Comparison of ENCODE assay signal across 8 cellular contexts in the genomic region with DNA sequence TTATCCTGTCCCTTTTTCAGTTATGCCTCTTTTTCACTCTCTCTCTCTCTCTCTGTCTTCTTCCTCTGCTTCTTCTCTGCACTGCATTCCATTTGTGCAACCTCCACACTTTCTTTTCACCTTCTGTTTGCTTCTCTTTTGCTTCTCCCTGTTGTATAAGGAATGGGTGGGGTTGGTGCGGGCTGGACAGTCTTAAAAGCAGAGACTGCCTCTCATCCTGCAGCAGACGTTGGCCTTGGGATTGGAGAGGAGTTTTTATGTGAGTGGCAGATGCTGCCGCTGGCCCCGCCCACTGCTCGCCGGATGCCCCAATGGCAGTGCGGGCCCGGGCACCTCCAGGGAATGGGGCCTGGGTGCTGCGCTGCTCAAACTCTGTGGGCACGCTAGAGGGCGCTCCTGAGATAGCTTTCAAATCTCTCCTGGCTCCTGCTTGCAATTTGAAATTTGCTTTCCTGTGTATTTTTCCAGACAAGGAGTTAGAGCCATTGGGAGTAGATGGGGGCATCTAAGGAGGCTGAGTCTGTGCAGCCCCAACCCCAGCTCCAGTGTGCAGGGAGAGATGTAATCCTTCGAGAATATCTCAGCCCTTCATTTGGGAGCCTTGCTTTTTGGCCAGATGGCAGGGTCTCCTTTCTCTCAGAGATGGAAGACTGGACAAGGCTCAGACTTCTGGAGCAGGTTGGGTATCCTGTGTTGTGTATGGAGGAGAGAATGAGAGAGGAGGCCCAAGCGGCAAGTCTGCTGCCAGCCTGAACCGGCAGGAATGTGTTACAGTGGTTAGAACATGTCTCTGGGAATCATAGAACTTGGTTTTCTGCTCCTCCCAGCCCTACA.
DNase-seq lines count a peak whose midpoint lies in the region; ATAC-seq and TF ChIP-seq lines count a peak whose summit lies in the region.

No MANE protein-coding gene starts in this region.

- H3K27me3 Mint-ChIP-seq in activated B cell treated with CpG ODN at 0.5 μM for 24 hours = no peaks in the 10 kb centered on the region

- no peaks in the 10 kb centered on the region for H3K9me3 Mint-ChIP-seq in activated B cell treated with CpG ODN at 0.5 μM for 24 hours

- peak; percentile 39 for TF ChIP-seq CTCF in activated B cell treated with CpG ODN at 0.5 μM for 24 hours (IDR thresholded peaks at IDR 0.05)
- TF ChIP-seq CTCF in cardiac fibroblast (IDR thresholded peaks at IDR 0.05; ENCODE audit: low read depth, low read length) = peak; percentile 89

- CTCF ChIA-PET in activated B cell treated with CpG ODN at 0.5 μM for 24 hours (lab: Charles Lee) = interaction anchor here (0.5 to 3.3 kb wide), 8 partner anchors 8 to 197 kb away, joined by 3 to 17 read pairs (median 3); no protein-coding TSS in a partner anchor

- POLR2A ChIA-PET in activated B cell treated with CpG ODN at 0.5 μM for 24 hours (lab: Charles Lee) = interaction anchor here (0.7 kb wide), 1 partner anchor 30 kb away, joined by 5 read pairs; no protein-coding TSS in a partner anchor

- intact Hi-C loops in activated B cell treated with CpG ODN at 0.5 μM for 24 hours (cut with micrococcal nuclease) = loop anchor here (1.0 kb wide), 2 partner anchors 44 to 66 kb away; no protein-coding TSS in a partner anchor

- no peak overlapping the region for H3K4me3 ChIP-seq in cardiac fibroblast (replicated peaks in 1 of 2; ENCODE audit: low read depth in 2 of 2, low read length in 2 of 2)

- peak; percentile 98 for DNase-seq in AG08395 (ENCODE audit: low spot score)
- DNase-seq in NCI-H2196 treated with DMSO at 0.1 percent for 48 hours (lab: John Stamatoyannopoulos, UW; ENCODE audit: unreplicated experiment) = peak; percentile 97
- DNase-seq in activated B cell treated with CpG ODN at 0.5 μM for 24 hours = peak; percentile 52
- peak; percentile 90 to 93 for DNase-seq in cardiac fibroblast (ENCODE audit: low read depth in 2 of 2)
- DNase-seq in islet precursor cell = peak; percentile 98
- DNase-seq in stimulated activated CD4-positive, alpha-beta T cell treated with anti-CD3 and anti-CD28 coated beads, Interleukin-1b, Interleukin-23, amount 100 ng/mL, for 4 hours (ENCODE audit: low read depth in 2 of 2) = peak; percentile 43 to 61

- H3K36me3 Mint-ChIP-seq in activated B cell treated with CpG ODN at 0.5 μM for 24 hours (ENCODE audit: low read depth) = no peaks in the 10 kb centered on the region

- no peak overlapping the region for H3K27ac Mint-ChIP-seq in activated B cell treated with CpG ODN at 0.5 μM for 24 hours

- H3K4me1 Mint-ChIP-seq in activated B cell treated with CpG ODN at 0.5 μM for 24 hours = peaks cover 6% of the 10 kb centered on the region

- no peak overlapping the region for H3K4me3 Mint-ChIP-seq in activated B cell treated with CpG ODN at 0.5 μM for 24 hours

- ATAC-seq in GM18861 (IDR thresholded peaks at IDR 0.05; ENCODE audit: unreplicated experiment) (peak; percentile 76), HG03103 (IDR thresholded peaks at IDR 0.05; ENCODE audit: low read depth, unreplicated experiment) (peak; percentile 83), activated B cell treated with CpG ODN at 0.5 μM for 24 hours (ENCODE audit: low read depth) (peak; percentile 99)
